Comparison of ENCODE assay signal across 1 cellular context in genomic region chr10:13302821-13303555, GRCh38.
TF ChIP-seq lines count a peak whose summit lies in the region.

No MANE protein-coding gene starts in this region.

TF ChIP-seq in WTC11, 78 proteins besides CTCF, POLR2A, EP300 and RAD21 (continued from another document):
- TF ChIP-seq ZNF512 (CRISPR knock-in tag; IDR thresholded peaks at IDR 0.05; ENCODE audit: borderline replicate concordance) (no peak), MYBL2 (CRISPR knock-in tag; IDR thresholded peaks at IDR 0.05) (no peak)
